In the genomic region with DNA sequence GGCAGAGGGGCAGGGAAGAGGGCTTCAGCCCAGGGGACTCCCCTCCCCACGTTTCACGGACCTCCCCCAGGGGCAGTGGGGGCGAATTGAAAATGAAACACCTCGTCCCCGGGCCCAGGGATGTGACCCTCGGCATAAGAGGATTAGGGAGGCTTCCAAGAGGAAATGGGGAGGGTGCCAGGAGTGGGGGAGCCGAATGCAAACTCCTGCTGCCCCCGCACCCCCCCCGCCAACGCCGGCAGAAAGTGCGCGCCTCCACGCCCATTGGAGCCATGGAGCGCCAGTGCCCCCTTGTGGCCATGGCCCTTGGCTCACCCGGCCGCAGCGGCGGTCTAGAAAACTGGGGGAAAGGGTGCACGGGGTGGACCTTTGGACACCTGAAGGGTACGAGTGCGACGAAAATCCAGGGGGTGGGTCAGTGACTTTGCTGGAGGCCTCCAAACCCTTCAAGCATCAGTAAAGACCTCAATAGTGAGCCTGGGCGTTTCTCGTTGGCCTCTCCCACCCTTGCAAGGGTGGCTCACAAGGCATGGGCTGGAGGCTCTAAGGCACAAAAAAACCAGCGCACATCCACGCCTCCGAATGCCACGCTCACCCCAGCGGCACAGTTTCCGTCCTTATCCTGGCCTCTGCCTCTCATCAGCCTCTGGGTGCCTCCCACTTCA, we compare ENCODE assay signal across 8 cellular contexts.
DNase-seq lines count a peak whose midpoint lies in the region; ATAC-seq and TF ChIP-seq lines count a peak whose summit lies in the region.

No MANE protein-coding gene starts in this region.

- POLR2A ChIA-PET in activated naive CD8-positive, alpha-beta T cell treated with anti-CD3 and anti-CD28 coated beads, Interleukin-2, amount 10 ng/mL, durations not matched to agents 7 days and 5 days (lab: Charles Lee): no interaction called here

- H3K36me3 Mint-ChIP-seq in activated naive CD8-positive, alpha-beta T cell treated with anti-CD3 and anti-CD28 coated beads, Interleukin-2, amount 10 ng/mL, durations not matched to agents 7 days and 5 days: no peaks in the 10 kb centered on the region

- DNase-seq in GM12864 (ENCODE audit: low read depth): no peak
- DNase-seq in SJSA1 (ENCODE audit: low read depth in 1 of 2, low spot score in 2 of 2): peak; percentile 29 to 46
- DNase-seq in activated naive CD8-positive, alpha-beta T cell treated with anti-CD3 and anti-CD28 coated beads, Interleukin-2, amount 10 ng/mL, durations not matched to agents 7 days and 5 days: peak; percentile 72
- peak; percentile 69 for DNase-seq in left cardiac atrium
- DNase-seq in uterus: peak; percentile 80 to 86
- DNase-seq in SIG-M5 treated with dmso at 0.1 percent for 504 hours (lab: John Stamatoyannopoulos, UW; ENCODE audit: unreplicated experiment): no peak

- H3K4me1 Mint-ChIP-seq in activated naive CD8-positive, alpha-beta T cell treated with anti-CD3 and anti-CD28 coated beads, Interleukin-2, amount 10 ng/mL, durations not matched to agents 7 days and 5 days: no peaks in the 10 kb centered on the region

- no peak for TF ChIP-seq POLR2A in uterus (IDR thresholded peaks at IDR 0.05)

- H3K9me3 Mint-ChIP-seq in activated naive CD8-positive, alpha-beta T cell treated with anti-CD3 and anti-CD28 coated beads, Interleukin-2, amount 10 ng/mL, durations not matched to agents 7 days and 5 days: no peaks in the 10 kb centered on the region

- TF ChIP-seq CTCF in GM12864 (IDR thresholded peaks at IDR 0.05; ENCODE audit: low read depth, low read length, missing control alignments) (peak; percentile 68), uterus (IDR thresholded peaks at IDR 0.05) (peak; percentile 76 to 90 (median 88))

- H3K27me3 ChIP-seq in SJSA1 (replicated peaks) (no peaks in the 10 kb centered on the region), rectal smooth muscle tissue (ENCODE audit: control insufficient read depth, insufficient read depth, low read length) (peaks cover 12% of the 10 kb centered on the region), uterus (no peaks in the 10 kb centered on the region)

- peak overlapping the region; percentile 37 for H3K4me3 Mint-ChIP-seq in activated naive CD8-positive, alpha-beta T cell treated with anti-CD3 and anti-CD28 coated beads, Interleukin-2, amount 10 ng/mL, durations not matched to agents 7 days and 5 days

- H3K27ac Mint-ChIP-seq in activated naive CD8-positive, alpha-beta T cell treated with anti-CD3 and anti-CD28 coated beads, Interleukin-2, amount 10 ng/mL, durations not matched to agents 7 days and 5 days: no peak overlapping the region

- intact Hi-C loops in left cardiac atrium (cut with DNase I): loop anchor here (2.0 to 10.0 kb wide), 3 partner anchors 51 to 463 kb away; partner anchors contain the start of gene EFNB1 (in 1 of the 2)
- intact Hi-C loops in uterus (cut with DNase I; ENCODE audit: low total_unique reads): loop anchor here (5.0 to 10.0 kb wide), 2 partner anchors 221 to 459 kb away; partner anchors contain the start of gene EFNB1

- H3K4me1 ChIP-seq in SJSA1 (replicated peaks) (no peaks in the 10 kb centered on the region), rectal smooth muscle tissue (ENCODE audit: control insufficient read depth, insufficient read depth, low read length) (peaks cover 6% of the 10 kb centered on the region), uterus (peaks cover 0 to 4% of the 10 kb centered on the region in 2 donors)

- H3K27me3 Mint-ChIP-seq in activated naive CD8-positive, alpha-beta T cell treated with anti-CD3 and anti-CD28 coated beads, Interleukin-2, amount 10 ng/mL, durations not matched to agents 7 days and 5 days: peaks cover 3% of the 10 kb centered on the region

- H3K4me3 ChIP-seq in GM12864 (ENCODE audit: low read depth, low read length) (no peak overlapping the region), SJSA1 (no peak overlapping the region; the same call in 1 of the 2 replicates), rectal smooth muscle tissue (ENCODE audit: low read length) (peak overlapping the region; percentile 26), uterus (peak overlapping the region; percentile 23 to 33)

- no peak overlapping the region for H3K9ac ChIP-seq in rectal smooth muscle tissue (ENCODE audit: low read length)

- no peaks in the 10 kb centered on the region for H3K36me3 ChIP-seq in SJSA1
- no peaks in the 10 kb centered on the region for H3K36me3 ChIP-seq in rectal smooth muscle tissue (ENCODE audit: control insufficient read depth, insufficient read depth, low read length)
- H3K36me3 ChIP-seq in uterus: no peaks in the 10 kb centered on the region

- no peaks in the 10 kb centered on the region for H3K9me3 ChIP-seq in SJSA1 (replicated peaks)
- H3K9me3 ChIP-seq in uterus: no peaks in the 10 kb centered on the region

- H3K27ac ChIP-seq in SJSA1 (no peak overlapping the region), rectal smooth muscle tissue (ENCODE audit: low read depth, low read length) (no peak overlapping the region), uterus (peak overlapping the region; percentile 70 to 87)

- peak; percentile 62 for ATAC-seq in HG03135 (IDR thresholded peaks at IDR 0.05; ENCODE audit: unreplicated experiment)
- ATAC-seq in activated naive CD8-positive, alpha-beta T cell treated with anti-CD3 and anti-CD28 coated beads, Interleukin-2, amount 10 ng/mL, durations not matched to agents 7 days and 5 days (ENCODE audit: low read depth): peak; percentile 63
- peak; percentile 77 to 86 for ATAC-seq in left cardiac atrium

Comparison
In these comparisons a context has a peak if more than half of its experiments do, and no peak if none do; other contexts are left out.
1. DNase-seq: peak in SJSA1 (2 of 2), activated naive CD8-positive, alpha-beta T cell treated with anti-CD3 and anti-CD28 coated beads, Interleukin-2, amount 10 ng/mL, durations not matched to agents 7 days and 5 days (single experiment), left cardiac atrium (single experiment) and uterus (2 of 2); none in GM12864 (single experiment) and SIG-M5 treated with dmso at 0.1 percent for 504 hours (single experiment).
2. H3K4me3 ChIP-seq: peak in rectal smooth muscle tissue (single experiment) and uterus (2 of 2); none in GM12864 (single experiment) and SJSA1 (single experiment).
3. H3K27ac ChIP-seq: peak in uterus (2 of 2); none in SJSA1 (single experiment) and rectal smooth muscle tissue (single experiment).
4. Peak in every context shown above with its lines, with median percentiles within 50 percentile points of each other: ATAC-seq.